1 cellular context compared by ENCODE assay signal in the genomic region with DNA sequence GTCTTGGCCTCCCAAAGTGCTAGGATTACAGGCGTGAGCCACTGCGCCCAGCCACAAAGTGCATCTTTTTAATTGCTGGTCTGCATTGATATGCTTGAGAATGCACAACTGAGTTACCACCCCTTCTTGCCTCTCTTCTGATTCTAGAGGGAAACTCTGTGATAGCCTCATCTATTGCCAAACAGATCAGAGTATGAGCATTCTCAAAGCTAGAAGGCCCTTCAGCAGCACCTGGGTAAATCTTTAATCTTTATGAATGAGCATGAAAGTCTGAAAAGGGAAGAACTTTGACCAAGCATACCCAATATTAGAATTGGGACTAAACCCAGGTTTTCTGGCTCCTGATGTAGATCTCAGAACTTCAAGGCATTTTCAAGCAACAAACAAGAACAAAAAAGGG.
TF ChIP-seq lines count a peak whose summit lies in the region.

No MANE protein-coding gene starts in this region.

TF ChIP-seq in GM12878, 131 proteins besides CTCF, POLR2A, EP300 and RAD21:
- TF ChIP-seq, protein P1, sequence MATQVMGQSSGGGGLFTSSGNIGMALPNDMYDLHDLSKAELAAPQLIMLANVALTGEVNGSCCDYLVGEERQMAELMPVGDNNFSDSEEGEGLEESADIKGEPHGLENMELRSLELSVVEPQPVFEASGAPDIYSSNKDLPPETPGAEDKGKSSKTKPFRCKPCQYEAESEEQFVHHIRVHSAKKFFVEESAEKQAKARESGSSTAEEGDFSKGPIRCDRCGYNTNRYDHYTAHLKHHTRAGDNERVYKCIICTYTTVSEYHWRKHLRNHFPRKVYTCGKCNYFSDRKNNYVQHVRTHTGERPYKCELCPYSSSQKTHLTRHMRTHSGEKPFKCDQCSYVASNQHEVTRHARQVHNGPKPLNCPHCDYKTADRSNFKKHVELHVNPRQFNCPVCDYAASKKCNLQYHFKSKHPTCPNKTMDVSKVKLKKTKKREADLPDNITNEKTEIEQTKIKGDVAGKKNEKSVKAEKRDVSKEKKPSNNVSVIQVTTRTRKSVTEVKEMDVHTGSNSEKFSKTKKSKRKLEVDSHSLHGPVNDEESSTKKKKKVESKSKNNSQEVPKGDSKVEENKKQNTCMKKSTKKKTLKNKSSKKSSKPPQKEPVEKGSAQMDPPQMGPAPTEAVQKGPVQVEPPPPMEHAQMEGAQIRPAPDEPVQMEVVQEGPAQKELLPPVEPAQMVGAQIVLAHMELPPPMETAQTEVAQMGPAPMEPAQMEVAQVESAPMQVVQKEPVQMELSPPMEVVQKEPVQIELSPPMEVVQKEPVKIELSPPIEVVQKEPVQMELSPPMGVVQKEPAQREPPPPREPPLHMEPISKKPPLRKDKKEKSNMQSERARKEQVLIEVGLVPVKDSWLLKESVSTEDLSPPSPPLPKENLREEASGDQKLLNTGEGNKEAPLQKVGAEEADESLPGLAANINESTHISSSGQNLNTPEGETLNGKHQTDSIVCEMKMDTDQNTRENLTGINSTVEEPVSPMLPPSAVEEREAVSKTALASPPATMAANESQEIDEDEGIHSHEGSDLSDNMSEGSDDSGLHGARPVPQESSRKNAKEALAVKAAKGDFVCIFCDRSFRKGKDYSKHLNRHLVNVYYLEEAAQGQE (IDR thresholded peaks at IDR 0.05; ENCODE audit: low read depth, low read length) = no peak
- TF ChIP-seq STAT1 (conservative IDR thresholded peaks at IDR 0.05) (no peak), CEBPB (IDR thresholded peaks at IDR 0.05; ENCODE audit: borderline replicate concordance in 1 of 2, low read depth in 2 of 2, low read length in 2 of 2) (no peak), IKZF2 (IDR thresholded peaks at IDR 0.05) (0 out of 4 replicates have a peak, but pooled peaks of 1 of the 2 experiments have one; percentile 18), ZNF217 (IDR thresholded peaks at IDR 0.05) (no peak), RBBP5 (conservative IDR thresholded peaks at IDR 0.05) (no peak), CUX1 (IDR thresholded peaks at IDR 0.05; ENCODE audit: insufficient replicate concordance, low read depth, low read length) (no peak), NBN (IDR thresholded peaks at IDR 0.05) (0 out of 2 replicates have a peak, but pooled peaks have one; percentile 50), ATF2 (IDR thresholded peaks at IDR 0.05; ENCODE audit: low read length) (no peak), MAX (IDR thresholded peaks at IDR 0.05; ENCODE audit: low read depth, low read length) (no peak)
